ENCODE assay signal across 8 cellular contexts in the genomic region with DNA sequence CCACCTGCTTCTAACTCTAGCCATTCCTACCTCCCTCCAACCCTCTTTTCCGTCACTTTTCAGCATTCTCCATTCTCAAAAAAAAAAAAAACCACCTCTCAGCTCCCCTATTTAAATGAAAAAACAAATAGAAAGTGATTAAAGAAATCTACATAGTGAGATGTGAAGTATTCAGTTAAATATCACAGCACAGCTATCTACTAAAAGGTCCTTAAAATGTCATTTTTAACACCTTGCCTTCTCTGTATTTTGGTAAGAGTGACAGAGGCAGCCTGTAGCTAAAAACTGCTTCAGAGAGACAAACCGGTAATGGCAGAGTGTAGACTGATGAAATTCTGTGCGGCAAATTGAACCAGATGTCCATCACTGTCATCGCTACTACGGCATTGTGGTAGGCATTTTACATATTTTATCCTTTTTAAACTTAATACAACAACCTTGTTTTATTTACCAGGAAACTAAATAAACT. TPM values are rescaled to one million over a fixed set of nuclear protein-coding genes. Genes with fewer than 3 reads are reported as not detected.
DNase-seq lines count a peak whose midpoint lies in the region; ATAC-seq and TF ChIP-seq lines count a peak whose summit lies in the region.

No MANE protein-coding gene starts in this region.

- H3K79me2 ChIP-seq in GM23338 (replicated peaks; ENCODE audit: insufficient read depth), result no peaks in the 10 kb centered on the region

- no peak overlapping the region for H3K9ac ChIP-seq in neuronal stem cell (ENCODE audit: low read depth, low read length, poor library complexity)

- CTCF ChIA-PET in RWPE1 (lab: Yijun Ruan, JAX), result interaction anchor here (0.6 to 2.9 kb wide), 3 partner anchors 10 to 110 kb away, joined by 5 to 15 read pairs (median 5); no protein-coding TSS in a partner anchor

- no peak overlapping the region for H3K18ac ChIP-seq in neuronal stem cell (ENCODE audit: low read length)

- H3K4me2 ChIP-seq in GM23338 (peak overlapping the region; percentile 79), neuronal stem cell (ENCODE audit: insufficient read depth, low read length, poor library complexity, severe bottlenecking) (no peak overlapping the region)

- ATAC-seq in GM23338 (no peak), HG02610 (IDR thresholded peaks at IDR 0.05; ENCODE audit: unreplicated experiment) (no peak), HG03039 (IDR thresholded peaks at IDR 0.05; ENCODE audit: unreplicated experiment) (no peak)

- H3K14ac ChIP-seq in neuronal stem cell (ENCODE audit: low read length), result no peak overlapping the region

- no peak overlapping the region for H4K8ac ChIP-seq in neuronal stem cell (ENCODE audit: low read depth, low read length)

- H3K36me3 ChIP-seq in GM23338 (ENCODE audit: insufficient read depth) (0 out of 2 replicates have a peak, but pooled peaks cover 6% of the 10 kb centered on the region), neuronal stem cell (replicated peaks in 1 of 2; ENCODE audit: control insufficient read depth in 2 of 2, insufficient read depth in 2 of 2, low read length in 2 of 2) (peaks cover 4 to 33% of the 10 kb centered on the region in 2 donors)

- no peaks in the 10 kb centered on the region for H3K27me3 ChIP-seq in GM23338 (ENCODE audit: insufficient read depth)
- no peaks in the 10 kb centered on the region for H3K27me3 ChIP-seq in neuronal stem cell (ENCODE audit: control insufficient read depth in 3 of 3, insufficient read depth in 3 of 3, low read depth in 1 of 3, low read length in 3 of 3)

- peak overlapping the region; percentile 80 for H3K4me3 ChIP-seq in GM23338
- peak overlapping the region; percentile 84 for H3K4me3 ChIP-seq in epithelial cell of esophagus (ENCODE audit: low read length)
- H3K4me3 ChIP-seq in neuronal stem cell (ENCODE audit: low read length in 2 of 2), result peak overlapping the region in 1 of 2 donors; percentile 82

- H3K27ac ChIP-seq in GM23338 (ENCODE audit: low read depth) (0 out of 2 replicates have a peak overlapping the region, but pooled peaks have one; percentile 57), RWPE1 (peak overlapping the region; percentile 87), neuronal stem cell (replicated peaks; ENCODE audit: low read length) (no peak overlapping the region)

- H3K36me3 Mint-ChIP-seq in GM23338 (ENCODE audit: low read depth), result peaks cover 8% of the 10 kb centered on the region; the same call in 2 of the 3 replicates

- H2BK120ac ChIP-seq in neuronal stem cell (ENCODE audit: low read depth, low read length), result no peak overlapping the region

- H3K9me3 Mint-ChIP-seq in GM23338, result no peaks in the 10 kb centered on the region

- no peaks in the 10 kb centered on the region for H3F3A ChIP-seq in GM23338 (replicated peaks; ENCODE audit: low read depth)

- H3K27ac Mint-ChIP-seq in GM23338, result peak overlapping the region; percentile 16; the same call in 1 of the 2 replicates

- POLR2A ChIA-PET in RWPE1 (lab: Yijun Ruan, JAX; ENCODE audit: low non-redundant PET), result no interaction called here

- H3K79me1 ChIP-seq in neuronal stem cell (ENCODE audit: low read depth, low read length), result no peaks in the 10 kb centered on the region

- H4K20me1 ChIP-seq in GM23338 (replicated peaks; ENCODE audit: insufficient read depth), result no peaks in the 10 kb centered on the region

- H3K4ac ChIP-seq in neuronal stem cell (ENCODE audit: low read length), result no peak overlapping the region

- no peaks in the 10 kb centered on the region for H3K9me2 ChIP-seq in GM23338 (ENCODE audit: insufficient read depth)

- H3K23ac ChIP-seq in neuronal stem cell (ENCODE audit: low read depth, low read length, poor library complexity), result no peak overlapping the region

- peak overlapping the region; percentile 95 for H3K4me3 Mint-ChIP-seq in GM23338

- no peak for DNase-seq in GM23338 (ENCODE audit: low spot score)
- no peak for DNase-seq in RWPE1 (ENCODE audit: low spot score)
- DNase-seq in epithelial cell of esophagus (ENCODE audit: low read depth), result no peak
- DNase-seq in neuronal stem cell (ENCODE audit: low spot score), result no peak
- DNase-seq in nucleus accumbens (lab: John Stamatoyannopoulos, UW), result no peak
- DNase-seq in NCI-H2107 (lab: John Stamatoyannopoulos, UW), result no peak

- no peak overlapping the region for H2BK15ac ChIP-seq in neuronal stem cell (ENCODE audit: low read length)

- peaks cover 12% of the 10 kb centered on the region; the same call in 1 of the 2 replicates for H3K4me1 ChIP-seq in GM23338 (ENCODE audit: insufficient read depth)
- H3K4me1 ChIP-seq in neuronal stem cell (ENCODE audit: control insufficient read depth in 2 of 2, insufficient read depth in 1 of 2, low read depth in 1 of 2, low read length in 2 of 2), result no peaks in the 10 kb centered on the region

- TF ChIP-seq CTCF in GM23338 (conservative IDR thresholded peaks at IDR 0.05; ENCODE audit: low read depth in 2 of 2) (no peak), RWPE1 (conservative IDR thresholded peaks at IDR 0.05; ENCODE audit: low read depth) (no peak), epithelial cell of esophagus (IDR thresholded peaks at IDR 0.05; ENCODE audit: insufficient read depth, low read depth, low read length, missing control alignments) (no peak)

- no peak overlapping the region for H2AK5ac ChIP-seq in neuronal stem cell (ENCODE audit: low read depth, low read length)

- peaks cover 11% of the 10 kb centered on the region; the same call in 2 of the 3 replicates for H3K4me1 Mint-ChIP-seq in GM23338

- no peak overlapping the region for H2BK12ac ChIP-seq in neuronal stem cell (ENCODE audit: low read length)

- no peaks in the 10 kb centered on the region for H3K9me3 ChIP-seq in neuronal stem cell (replicated peaks in 1 of 2; ENCODE audit: control insufficient read depth in 2 of 2, insufficient read depth in 1 of 2, low read depth in 1 of 2, low read length in 2 of 2)

- peak overlapping the region; percentile 95 for H2AFZ ChIP-seq in GM23338
- peak overlapping the region; percentile 100 for H2AFZ ChIP-seq in neuronal stem cell (ENCODE audit: low read length)

- H3K27me3 Mint-ChIP-seq in GM23338 (ENCODE audit: insufficient read depth, low read depth, poor library complexity), result peaks cover 6% of the 10 kb centered on the region

- WGBS in neuronal stem cell (ENCODE audit: extremely low coverage in 2 of 2, insufficient read length in 2 of 2, insufficient replicate concordance in 1 of 2), 2 donors, result no CpG with 5 or more reads among the region's 5 CpGs

- no peak overlapping the region for H4K91ac ChIP-seq in neuronal stem cell (ENCODE audit: low read depth, low read length, poor library complexity)

- H2BK5ac ChIP-seq in neuronal stem cell (ENCODE audit: low read length), result no peak overlapping the region

TF ChIP-seq in GM23338, 12 proteins besides CTCF, POLR2A, EP300 and RAD21 (continues in another document):
- no peak for TF ChIP-seq STAT1 (IDR thresholded peaks at IDR 0.05; ENCODE audit: unreplicated experiment)
- no peak for TF ChIP-seq NANOG (IDR thresholded peaks at IDR 0.05; ENCODE audit: borderline replicate concordance)
- TF ChIP-seq POLR2AphosphoS5 (IDR thresholded peaks at IDR 0.05; ENCODE audit: low read depth), result no peak
- no peak for TF ChIP-seq EZH2phosphoT487 (IDR thresholded peaks at IDR 0.05; ENCODE audit: unreplicated experiment)
- TF ChIP-seq ZNF331 (CRISPR knock-in tag; IDR thresholded peaks at IDR 0.05; ENCODE audit: low read depth), result no peak

RNA-seq across cellular contexts. Expression of a gene that starts 0.3 kb away (rescaled TPM):
- total RNA-seq in GM23338 (2014; rRNA removed; shearing (Covaris generic)), result 20.2 and 31.1 TPM in 2 replicates
- polyA plus RNA-seq in GM23338 (2016; fragmentation: Nextera tagmentation; extraction: Ambion mirVana), result 24.8 and 25.4 TPM in 2 replicates
- 44.7 TPM for polyA plus RNA-seq in neuronal stem cell (2013, experiment 1 of 2)
- 48.8 TPM for polyA plus RNA-seq in neuronal stem cell (2013, experiment 2 of 2)

RNA-seq across cellular contexts. Expression of a gene that starts 7.2 kb away (rescaled TPM):
- 2.4 and 3.0 TPM in 2 replicates for total RNA-seq in GM23338 (2014; rRNA removed; shearing (Covaris generic))
- polyA plus RNA-seq in GM23338 (2016; fragmentation: Nextera tagmentation; extraction: Ambion mirVana), result 1.6 TPM in 2 replicates
- 2.1 TPM for polyA plus RNA-seq in neuronal stem cell (2013, experiment 1 of 2)
- polyA plus RNA-seq in neuronal stem cell (2013, experiment 2 of 2), result 2.0 TPM

RNA-seq across cellular contexts. Expression of a gene that starts 7.6 kb away (rescaled TPM):
- 9.9 and 15.8 TPM in 2 replicates for total RNA-seq in GM23338 (2014; rRNA removed; shearing (Covaris generic))
- 52.8 and 55.8 TPM in 2 replicates for polyA plus RNA-seq in GM23338 (2016; fragmentation: Nextera tagmentation; extraction: Ambion mirVana)
- polyA plus RNA-seq in neuronal stem cell (2013, experiment 1 of 2), result 56.0 TPM
- polyA plus RNA-seq in neuronal stem cell (2013, experiment 2 of 2), result 51.1 TPM

RNA-seq across cellular contexts. Expression of a gene that starts 39.8 kb away (rescaled TPM):
- total RNA-seq in GM23338 (2014; rRNA removed; shearing (Covaris generic)), result 6.1 and 6.8 TPM in 2 replicates
- 8.4 and 9.6 TPM in 2 replicates for polyA plus RNA-seq in GM23338 (2016; fragmentation: Nextera tagmentation; extraction: Ambion mirVana)
- polyA plus RNA-seq in neuronal stem cell (2013, experiment 1 of 2), result 2.4 TPM
- 2.2 TPM for polyA plus RNA-seq in neuronal stem cell (2013, experiment 2 of 2)

RNA-seq across cellular contexts. Expression of a gene that starts 40.8 kb away (rescaled TPM):
- total RNA-seq in GM23338 (2014; rRNA removed; shearing (Covaris generic)), result 1.0 and 3.5 TPM in 2 replicates
- polyA plus RNA-seq in GM23338 (2016; fragmentation: Nextera tagmentation; extraction: Ambion mirVana), result 2.2 and 2.6 TPM in 2 replicates
- 0.14 TPM for polyA plus RNA-seq in neuronal stem cell (2013, experiment 1 of 2)
- 0.21 TPM for polyA plus RNA-seq in neuronal stem cell (2013, experiment 2 of 2)
